8 cellular contexts compared by ENCODE assay signal in the genomic region with DNA sequence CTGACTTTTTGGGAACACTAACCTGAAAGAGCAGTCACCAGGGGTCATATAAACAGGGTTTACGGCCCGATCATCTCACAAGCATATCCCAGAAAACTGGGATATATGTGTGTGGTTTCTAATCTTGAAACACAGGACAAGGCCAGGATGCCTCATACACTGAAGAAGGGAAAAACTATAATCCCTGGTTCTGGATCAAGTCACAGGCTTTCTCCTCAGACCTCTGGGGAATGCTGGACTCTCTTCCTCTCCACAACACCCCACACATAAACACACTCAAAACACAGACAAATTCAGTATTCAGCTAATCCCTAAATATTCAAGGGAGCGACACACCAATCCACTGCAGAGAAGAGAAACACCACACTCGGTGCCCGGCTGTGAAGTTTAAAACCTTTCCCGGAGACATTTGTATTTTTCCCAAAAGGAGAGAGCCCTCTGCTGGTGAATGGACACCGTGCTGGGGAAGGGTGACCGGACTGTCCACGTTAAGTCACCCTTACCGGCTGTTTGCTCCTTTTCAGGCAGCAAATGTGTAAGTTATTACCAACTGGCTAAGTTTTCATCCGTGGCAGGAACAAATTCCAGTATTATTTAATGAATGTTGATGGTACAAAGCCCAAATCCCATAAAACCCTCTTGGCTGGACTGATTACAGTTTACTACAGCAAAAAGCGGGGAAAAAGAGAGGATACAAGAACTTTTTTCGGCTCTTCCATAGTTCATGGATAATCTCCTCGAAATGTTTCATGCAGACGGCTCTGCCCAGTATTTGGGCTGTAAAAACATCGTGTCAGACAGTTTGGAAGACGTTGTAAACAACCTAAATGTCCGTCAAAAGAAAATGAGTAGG.
DNase-seq lines count a peak whose midpoint lies in the region; ATAC-seq and TF ChIP-seq lines count a peak whose summit lies in the region.

No MANE protein-coding gene starts in this region.

- no peaks in the 10 kb centered on the region for H3K9me3 ChIP-seq in cardiac muscle cell (ENCODE audit: low read depth)

- H3K4me1 ChIP-seq in cardiac muscle cell (ENCODE audit: low read depth): no peaks in the 10 kb centered on the region

- peak; percentile 88 for TF ChIP-seq CTCF in cardiac muscle cell (IDR thresholded peaks at IDR 0.05; ENCODE audit: low read depth, low read length)

- H3K4me3 ChIP-seq in cardiac muscle cell: no peak overlapping the region

- H3K27me3 ChIP-seq in cardiac muscle cell: no peaks in the 10 kb centered on the region

- ATAC-seq in HG03280 (IDR thresholded peaks at IDR 0.05; ENCODE audit: unreplicated experiment): no peak
- ATAC-seq in GM18858 (IDR thresholded peaks at IDR 0.05; ENCODE audit: unreplicated experiment): no peak

- intact Hi-C loops in posterior vena cava (cut with DNase I): loop anchor here in 1 of 2 donors (2.0 kb wide), 1 partner anchor 676 kb away; no protein-coding TSS in a partner anchor

- H3K27ac ChIP-seq in cardiac muscle cell: no peak overlapping the region

- H3K36me3 ChIP-seq in cardiac muscle cell: no peaks in the 10 kb centered on the region

- peak in 2 of 3 donors; percentile 3 to 11 for DNase-seq in stimulated activated CD4-positive, alpha-beta T cell treated with anti-CD3 and anti-CD28 coated beads, Interleukin-12 subunit alpha, Interleukin-12 subunit beta, amount 100 ng/mL, for 48 hours (ENCODE audit: low read depth in 2 of 3, low spot score in 1 of 3)
- no peak for DNase-seq in stimulated activated CD4-positive, alpha-beta T cell treated with anti-CD3 and anti-CD28 coated beads, Interleukin-4, amount 100 ng/mL, for 4 hours
- DNase-seq in NCI-H187 treated with DMSO at 0.1 percent for 48 hours (lab: John Stamatoyannopoulos, UW) (peak; percentile 2), cardiac muscle cell (ENCODE audit: low read depth in 1 of 2, low spot score in 1 of 2) (peak; percentile 73 to 84), posterior vena cava (ENCODE audit: low spot score) (peak; percentile 83)
- DNase-seq in activated CD4-positive, alpha-beta T cell treated with anti-CD3 and anti-CD28 coated beads, Interleukin-2, amount 50 U/mL, for 48 hours: peak; percentile 11 to 35

Comparison
In these comparisons a context has a peak if more than half of its experiments do, and no peak if none do; other contexts are left out.
1. DNase-seq: peak in stimulated activated CD4-positive, alpha-beta T cell treated with anti-CD3 and anti-CD28 coated beads, Interleukin-12 subunit alpha, Interleukin-12 subunit beta, amount 100 ng/mL, for 48 hours (2 of 3), NCI-H187 treated with DMSO at 0.1 percent for 48 hours (single experiment), activated CD4-positive, alpha-beta T cell treated with anti-CD3 and anti-CD28 coated beads, Interleukin-2, amount 50 U/mL, for 48 hours (2 of 2), cardiac muscle cell (2 of 2) and posterior vena cava (single experiment); none in stimulated activated CD4-positive, alpha-beta T cell treated with anti-CD3 and anti-CD28 coated beads, Interleukin-4, amount 100 ng/mL, for 4 hours (0 of 2).